In genomic region chr5:36214434-36214833, GRCh38 we compare ENCODE assay signal across 1 cellular context.
TF ChIP-seq lines count a peak whose summit lies in the region.

No MANE protein-coding gene starts in this region.

TF ChIP-seq in A549, 52 proteins besides CTCF, POLR2A, EP300 and RAD21 (continued from another document):
- no peak for TF ChIP-seq E2F6 (IDR thresholded peaks at IDR 0.05; ENCODE audit: borderline replicate concordance, low read depth)
- no peak for TF ChIP-seq POLR2AphosphoS2 (conservative IDR thresholded peaks at IDR 0.05; ENCODE audit: low read length)
- TF ChIP-seq BHLHE40 (IDR thresholded peaks at IDR 0.05; ENCODE audit: low read depth, low read length): no peak
- no peak for TF ChIP-seq RFX5 (IDR thresholded peaks at IDR 0.05)
- no peak for TF ChIP-seq RARB (CRISPR knock-in tag; IDR thresholded peaks at IDR 0.05)
- no peak for TF ChIP-seq SMC3 (IDR thresholded peaks at IDR 0.05)
- no peak for TF ChIP-seq GATA3 (IDR thresholded peaks at IDR 0.05; ENCODE audit: borderline replicate concordance)
